Comparison of ENCODE assay signal across 8 cellular contexts in the genomic region with DNA sequence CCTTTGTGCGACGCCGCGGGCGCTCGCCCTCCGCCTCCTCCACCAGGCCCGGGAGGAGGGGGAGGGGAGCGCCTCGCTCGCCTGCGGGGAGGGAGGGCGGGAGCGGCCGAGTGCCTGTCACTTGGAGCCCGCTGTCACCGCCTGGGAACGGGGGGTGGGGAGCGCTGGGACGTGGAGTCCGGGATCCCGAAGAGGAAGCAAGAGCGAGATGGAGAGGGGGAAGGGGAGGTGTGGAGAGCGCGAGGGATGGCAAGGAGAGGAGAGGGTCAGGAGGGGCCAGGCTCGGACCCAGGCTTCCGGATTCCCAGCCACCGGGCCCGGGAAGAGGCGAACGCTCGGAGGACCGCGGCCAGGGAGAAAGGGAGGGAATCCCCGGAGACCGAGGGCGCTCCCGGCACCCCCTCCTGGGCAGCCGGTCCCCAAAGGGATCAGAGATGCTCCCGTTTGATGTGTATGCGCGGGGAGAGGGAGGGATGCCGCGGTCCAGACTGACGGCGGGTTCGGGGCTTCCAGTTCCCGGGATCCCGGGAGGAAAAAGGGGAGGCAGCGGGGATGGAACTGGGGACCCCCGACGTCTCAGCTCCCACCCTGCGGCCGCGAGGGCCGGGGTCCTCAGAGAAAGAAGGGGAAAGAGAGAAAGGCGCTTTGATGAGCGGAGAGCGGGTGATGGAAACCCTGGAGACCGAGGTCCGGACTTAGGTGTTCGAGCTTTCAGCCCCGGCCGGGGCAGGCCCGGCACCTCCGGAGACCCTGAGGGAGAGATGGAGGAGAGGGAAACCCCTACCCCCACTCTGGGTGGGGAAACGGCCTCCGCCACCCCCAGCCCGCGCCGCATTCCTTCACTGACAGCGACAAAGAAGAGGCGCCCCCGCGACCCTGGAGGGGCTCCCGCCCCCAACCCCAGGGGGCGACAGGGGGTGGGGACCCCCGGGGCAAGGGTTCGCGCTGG. TPM values are rescaled to one million over a fixed set of nuclear protein-coding genes. Genes with fewer than 3 reads are reported as not detected.
DNase-seq lines count a peak whose midpoint lies in the region; ATAC-seq and TF ChIP-seq lines count a peak whose summit lies in the region.

No MANE protein-coding gene starts in this region.

- H3K4me1 Mint-ChIP-seq in activated CD4-positive, alpha-beta memory T cell treated with anti-CD3 and anti-CD28 coated beads, Interleukin-2, amount 10 ng/mL, durations not matched to agents 7 days and 5 days, result peaks cover 11% of the 10 kb centered on the region

- peak; percentile 22; the same call in 1 of the 2 replicates for TF ChIP-seq CTCF in HEK293 (tag by site-specific recombination; IDR thresholded peaks at IDR 0.05)
- no peak for TF ChIP-seq CTCF in tibial nerve (IDR thresholded peaks at IDR 0.05)

- TF ChIP-seq EP300 in tibial nerve (IDR thresholded peaks at IDR 0.05), result no peak

- peaks cover 3% of the 10 kb centered on the region for H3K36me3 Mint-ChIP-seq in activated CD4-positive, alpha-beta memory T cell treated with anti-CD3 and anti-CD28 coated beads, Interleukin-2, amount 10 ng/mL, durations not matched to agents 7 days and 5 days (ENCODE audit: low read depth)

- CTCF ChIA-PET in HEK293 (lab: Yijun Ruan, JAX), result interaction anchor here (0.6 to 23.5 kb wide), 5 partner anchors 12 to 344 kb away, joined by 4 to 316 read pairs (median 4); a partner anchor contains a TSS
- CTCF ChIA-PET in activated CD4-positive, alpha-beta memory T cell treated with anti-CD3 and anti-CD28 coated beads, Interleukin-2, amount 10 ng/mL, durations not matched to agents 7 days and 5 days (lab: Charles Lee), result no interaction called here

- WGBS in tibial nerve, 2 donors, result 1% methylated on average over 59 to 67 of the region's 80 CpGs

- H3K4me3 Mint-ChIP-seq in activated CD4-positive, alpha-beta memory T cell treated with anti-CD3 and anti-CD28 coated beads, Interleukin-2, amount 10 ng/mL, durations not matched to agents 7 days and 5 days, result peak overlapping the region; percentile 39

- peaks cover 0 to 96% of the 10 kb centered on the region in 2 donors for H3K27me3 ChIP-seq in tibial nerve

- no peak for TF ChIP-seq POLR2A in tibial nerve (IDR thresholded peaks at IDR 0.05)

- POLR2A ChIA-PET in HEK293 (lab: Yijun Ruan, JAX), result no interaction called here
- POLR2A ChIA-PET in activated CD4-positive, alpha-beta memory T cell treated with anti-CD3 and anti-CD28 coated beads, Interleukin-2, amount 10 ng/mL, durations not matched to agents 7 days and 5 days (lab: Charles Lee), result no interaction called here

- H3K9me3 ChIP-seq in HEK293 (ENCODE audit: control insufficient read depth, insufficient read depth, low read depth, low read length) (no peaks in the 10 kb centered on the region), iPS-18c (ENCODE audit: control insufficient read depth, insufficient read depth, low read length) (peaks cover 2% of the 10 kb centered on the region), tibial nerve (no peaks in the 10 kb centered on the region)

- H3K27ac ChIP-seq in HEK293 (ENCODE audit: extremely low read depth, low read depth, low read length) (no peak overlapping the region; the same call in 1 of the 2 replicates), tibial nerve (no peak overlapping the region)

- peaks cover 53% of the 10 kb centered on the region for H3K27me3 Mint-ChIP-seq in activated CD4-positive, alpha-beta memory T cell treated with anti-CD3 and anti-CD28 coated beads, Interleukin-2, amount 10 ng/mL, durations not matched to agents 7 days and 5 days

- H3K4me1 ChIP-seq in HEK293 (ENCODE audit: control insufficient read depth, insufficient read depth, low read length) (peaks cover 10% of the 10 kb centered on the region), tibial nerve (peaks cover 0 to 27% (median 18%) of the 10 kb centered on the region in 4 donors)

- H3K9me3 Mint-ChIP-seq in activated CD4-positive, alpha-beta memory T cell treated with anti-CD3 and anti-CD28 coated beads, Interleukin-2, amount 10 ng/mL, durations not matched to agents 7 days and 5 days, result no peaks in the 10 kb centered on the region

- ATAC-seq in GM18861 (IDR thresholded peaks at IDR 0.05; ENCODE audit: unreplicated experiment), result no peak

- DNase-seq in AG08396 (ENCODE audit: low spot score) (peak; percentile 55), tibial nerve (ENCODE audit: low spot score in 2 of 2) (no peak), A172 (ENCODE audit: low spot score) (no peak), OCI-M2 (lab: John Stamatoyannopoulos, UW; ENCODE audit: unreplicated experiment) (no peak)
- no peak for DNase-seq in activated CD4-positive, alpha-beta memory T cell treated with anti-CD3 and anti-CD28 coated beads, Interleukin-2, amount 10 ng/mL, durations not matched to agents 7 days and 5 days

- H3K4me3 ChIP-seq in HEK293 (ENCODE audit: low read depth, low read length), result peak overlapping the region; percentile 40
- peak overlapping the region; percentile 81 for H3K4me3 ChIP-seq in iPS-18c (ENCODE audit: insufficient read depth, low read depth, low read length)
- H3K4me3 ChIP-seq in tibial nerve, result peak overlapping the region in 1 of 4 donors; percentile 9

- no peak overlapping the region for H3K27ac Mint-ChIP-seq in activated CD4-positive, alpha-beta memory T cell treated with anti-CD3 and anti-CD28 coated beads, Interleukin-2, amount 10 ng/mL, durations not matched to agents 7 days and 5 days

- no peaks in the 10 kb centered on the region for H3K36me3 ChIP-seq in HEK293 (ENCODE audit: control insufficient read depth in 2 of 2, insufficient read depth in 1 of 2, low read length in 2 of 2)
- no peaks in the 10 kb centered on the region for H3K36me3 ChIP-seq in tibial nerve

TF ChIP-seq in HEK293, 187 proteins besides CTCF, POLR2A, EP300 and RAD21 (continues in another document):
- no peak for TF ChIP-seq ZNF121 (tag by site-specific recombination; IDR thresholded peaks at IDR 0.05)
- TF ChIP-seq ZEB2 (tag by site-specific recombination; IDR thresholded peaks at IDR 0.05), result peak; percentile 78
- no peak for TF ChIP-seq ZNF16 (tag by site-specific recombination; IDR thresholded peaks at IDR 0.05; ENCODE audit: low read depth)
- TF ChIP-seq ZNF658 (tag by site-specific recombination; IDR thresholded peaks at IDR 0.05), result no peak
- TF ChIP-seq, protein P1, sequence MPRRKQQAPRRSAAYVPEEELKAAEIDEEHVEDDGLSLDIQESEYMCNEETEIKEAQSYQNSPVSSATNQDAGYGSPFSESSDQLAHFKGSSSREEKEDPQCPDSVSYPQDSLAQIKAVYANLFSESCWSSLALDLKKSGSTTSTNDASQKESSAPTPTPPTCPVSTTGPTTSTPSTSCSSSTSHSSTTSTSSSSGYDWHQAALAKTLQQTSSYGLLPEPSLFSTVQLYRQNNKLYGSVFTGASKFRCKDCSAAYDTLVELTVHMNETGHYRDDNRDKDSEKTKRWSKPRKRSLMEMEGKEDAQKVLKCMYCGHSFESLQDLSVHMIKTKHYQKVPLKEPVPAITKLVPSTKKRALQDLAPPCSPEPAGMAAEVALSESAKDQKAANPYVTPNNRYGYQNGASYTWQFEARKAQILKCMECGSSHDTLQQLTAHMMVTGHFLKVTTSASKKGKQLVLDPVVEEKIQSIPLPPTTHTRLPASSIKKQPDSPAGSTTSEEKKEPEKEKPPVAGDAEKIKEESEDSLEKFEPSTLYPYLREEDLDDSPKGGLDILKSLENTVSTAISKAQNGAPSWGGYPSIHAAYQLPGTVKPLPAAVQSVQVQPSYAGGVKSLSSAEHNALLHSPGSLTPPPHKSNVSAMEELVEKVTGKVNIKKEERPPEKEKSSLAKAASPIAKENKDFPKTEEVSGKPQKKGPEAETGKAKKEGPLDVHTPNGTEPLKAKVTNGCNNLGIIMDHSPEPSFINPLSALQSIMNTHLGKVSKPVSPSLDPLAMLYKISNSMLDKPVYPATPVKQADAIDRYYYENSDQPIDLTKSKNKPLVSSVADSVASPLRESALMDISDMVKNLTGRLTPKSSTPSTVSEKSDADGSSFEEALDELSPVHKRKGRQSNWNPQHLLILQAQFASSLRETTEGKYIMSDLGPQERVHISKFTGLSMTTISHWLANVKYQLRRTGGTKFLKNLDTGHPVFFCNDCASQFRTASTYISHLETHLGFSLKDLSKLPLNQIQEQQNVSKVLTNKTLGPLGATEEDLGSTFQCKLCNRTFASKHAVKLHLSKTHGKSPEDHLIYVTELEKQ (tag by site-specific recombination; IDR thresholded peaks at IDR 0.05; ENCODE audit: borderline replicate concordance), result 0 out of 2 replicates have a peak, but pooled peaks have one; percentile 14

RNA-seq across cellular contexts. Expression of a gene that starts 4.7 kb away (rescaled TPM):
- total RNA-seq in activated CD4-positive, alpha-beta memory T cell treated with anti-CD3 and anti-CD28 coated beads, Interleukin-2, amount 10 ng/mL, durations not matched to agents 7 days and 5 days, result under 1 TPM; 0.40 to 0.55 TPM
- total RNA-seq in tibial nerve, result not detected
- total RNA-seq in A172 (2014; rRNA removed; shearing (Covaris generic)), result 6.4 and 19.2 TPM in 2 replicates

RNA-seq across cellular contexts. Expression of a gene that starts 27.4 kb away (rescaled TPM):
- not detected for total RNA-seq in activated CD4-positive, alpha-beta memory T cell treated with anti-CD3 and anti-CD28 coated beads, Interleukin-2, amount 10 ng/mL, durations not matched to agents 7 days and 5 days
- total RNA-seq in tibial nerve, result 100 to 1,000 TPM in 1 of 4 donors, 10 to 100 TPM in 3; 86.1 to 179 (median 95.3) TPM
- not detected in 2 replicates for total RNA-seq in A172 (2014; rRNA removed; shearing (Covaris generic))

RNA-seq across cellular contexts. Expression of a gene that starts 35.6 kb away (rescaled TPM):
- 1 to 10 TPM; 7.3 to 8.0 TPM for total RNA-seq in activated CD4-positive, alpha-beta memory T cell treated with anti-CD3 and anti-CD28 coated beads, Interleukin-2, amount 10 ng/mL, durations not matched to agents 7 days and 5 days
- total RNA-seq in tibial nerve, result 10 to 100 TPM; 39.0 to 79.1 (median 45.5) TPM
- total RNA-seq in A172 (2014; rRNA removed; shearing (Covaris generic)), result 0.41 and 0.60 TPM in 2 replicates

Comparison
In these comparisons a context has a peak if more than half of its experiments do, and no peak if none do; other contexts are left out.
1. RNA of a gene that starts 27.4 kb away (total RNA-seq): 86.1 to 179 TPM in tibial nerve; not detected in activated CD4-positive, alpha-beta memory T cell treated with anti-CD3 and anti-CD28 coated beads, Interleukin-2, amount 10 ng/mL, durations not matched to agents 7 days and 5 days and not detected in A172; every median in the first group is over 10 times any median in the second.
2. RNA of a gene that starts 35.6 kb away (total RNA-seq): 39.0 to 79.1 TPM in tibial nerve; 7.3 to 8.0 TPM in activated CD4-positive, alpha-beta memory T cell treated with anti-CD3 and anti-CD28 coated beads, Interleukin-2, amount 10 ng/mL, durations not matched to agents 7 days and 5 days and 0.41 to 0.60 TPM in A172; every median in the first group is over 4 times any median in the second.